7 cellular contexts compared by ENCODE assay signal in the genomic region with DNA sequence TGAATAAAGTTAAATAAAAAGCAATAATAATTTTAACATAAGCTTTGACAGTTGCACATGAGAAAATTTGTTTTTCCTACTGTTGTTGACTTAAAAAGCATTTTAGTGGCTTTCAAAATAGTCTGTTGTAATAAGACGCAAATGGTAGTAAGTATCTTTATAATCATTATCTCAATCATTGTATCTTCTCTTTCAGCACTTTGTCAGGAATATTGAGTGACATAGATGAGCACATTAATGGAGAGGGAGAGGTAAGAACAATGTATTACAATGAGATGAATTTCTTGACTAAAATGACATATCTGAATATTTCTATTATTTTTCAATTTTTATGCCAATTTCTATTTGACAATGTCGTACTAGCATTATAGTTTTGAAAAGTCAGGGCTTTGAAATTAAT.
"Had no signal": no experiment of that assay in that cellular context is flagged by ENCODE, and none has a peak within 500 bp of the region (broad histone marks: within the 10 kb centered on the region; RNA-seq: fewer than 3 reads in every experiment).

No MANE protein-coding gene starts in this region.

- FAIRE-seq: GM12878, GM12891, GM12892, GM18507, GM19239 had no signal

- H3K4me3 ChIP-seq: GM12878 had no signal

- DNase-seq: GDM1, GF-D8 had no signal
